13 cellular contexts compared by ENCODE assay signal in the genomic region with DNA sequence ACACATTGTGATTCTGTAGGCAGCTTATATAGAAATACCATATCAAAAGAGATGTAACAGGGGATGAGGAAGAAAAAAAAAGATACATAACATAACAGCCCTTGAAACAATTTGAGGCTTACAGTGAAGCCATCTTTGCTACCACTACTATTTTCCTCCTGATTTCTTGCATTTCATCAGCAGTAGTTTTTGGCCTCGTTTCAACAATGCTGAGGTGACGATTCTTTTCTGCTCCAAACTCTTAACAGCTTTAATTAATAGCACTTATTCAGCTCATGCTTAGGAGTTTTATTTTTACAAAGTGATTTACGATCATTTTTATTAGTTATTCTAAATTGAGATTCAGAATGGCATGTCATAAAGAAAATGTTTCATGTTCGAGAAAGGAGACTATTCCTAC.
DNase-seq lines count a peak whose midpoint lies in the region; ATAC-seq, FAIRE-seq and TF ChIP-seq lines count a peak whose summit lies in the region.
"Had no signal": no experiment of that assay in that cellular context is flagged by ENCODE, and none has a peak within 500 bp of the region (broad histone marks: within the 10 kb centered on the region; RNA-seq: fewer than 3 reads in every experiment).

No MANE protein-coding gene starts in this region.

- H3K9me3 Mint-ChIP-seq in astrocyte (ENCODE audit: unreplicated experiment), result no peaks in the 10 kb centered on the region
- no peaks in the 10 kb centered on the region for H3K9me3 Mint-ChIP-seq in activated CD4-positive, alpha-beta memory T cell treated with anti-CD3 and anti-CD28 coated beads for 36 hours
- H3K9me3 Mint-ChIP-seq: CD14-positive monocyte; CD8-positive, alpha-beta T cell had no signal

- no peak overlapping the region for H3K4me3 Mint-ChIP-seq in astrocyte (ENCODE audit: unreplicated experiment)
- no peak overlapping the region for H3K4me3 Mint-ChIP-seq in activated CD4-positive, alpha-beta memory T cell treated with anti-CD3 and anti-CD28 coated beads for 36 hours
- H3K4me3 Mint-ChIP-seq: CD14-positive monocyte; CD8-positive, alpha-beta T cell had no signal

- no peak overlapping the region for H2AFZ ChIP-seq in astrocyte (ENCODE audit: low read depth, low read length)

- H3K36me3 Mint-ChIP-seq in astrocyte (ENCODE audit: low read depth, unreplicated experiment), result no peaks in the 10 kb centered on the region
- no peaks in the 10 kb centered on the region for H3K36me3 Mint-ChIP-seq in activated CD4-positive, alpha-beta memory T cell treated with anti-CD3 and anti-CD28 coated beads for 36 hours
- H3K36me3 Mint-ChIP-seq: CD14-positive monocyte; CD8-positive, alpha-beta T cell had no signal

- CTCF ChIA-PET in HEK293 (lab: Yijun Ruan, JAX), result no interaction called here
- CTCF ChIA-PET in activated CD4-positive, alpha-beta memory T cell treated with anti-CD3 and anti-CD28 coated beads for 36 hours (lab: Charles Lee), result no interaction called here

- H3K4me1 ChIP-seq in HEK293 (ENCODE audit: control insufficient read depth, insufficient read depth, low read length), result no peaks in the 10 kb centered on the region
- no peaks in the 10 kb centered on the region for H3K4me1 ChIP-seq in astrocyte (ENCODE audit: insufficient read depth, low read length)
- H3K4me1 ChIP-seq in tibial nerve, result no peaks in the 10 kb centered on the region

- no peak for TF ChIP-seq CTCF in HEK293 (tag by site-specific recombination; IDR thresholded peaks at IDR 0.05)
- TF ChIP-seq CTCF in astrocyte (IDR thresholded peaks at IDR 0.05; ENCODE audit: insufficient read depth, low read depth, low read length), result no peak
- TF ChIP-seq CTCF in tibial nerve (IDR thresholded peaks at IDR 0.05), result no peak

- TF ChIP-seq POLR2A in tibial nerve (IDR thresholded peaks at IDR 0.05), result no peak

- no peak overlapping the region for H3K27ac Mint-ChIP-seq in astrocyte (ENCODE audit: unreplicated experiment)
- H3K27ac Mint-ChIP-seq in activated CD4-positive, alpha-beta memory T cell treated with anti-CD3 and anti-CD28 coated beads for 36 hours, result no peak overlapping the region
- H3K27ac Mint-ChIP-seq: CD14-positive monocyte; CD8-positive, alpha-beta T cell had no signal

- no peak overlapping the region for H3K4me3 ChIP-seq in HEK293 (ENCODE audit: low read depth, low read length)
- H3K4me3 ChIP-seq in astrocyte (ENCODE audit: insufficient read depth, low read depth, low read length), result no peak overlapping the region
- no peak overlapping the region for H3K4me3 ChIP-seq in tibial nerve

- intact Hi-C loops in activated CD4-positive, alpha-beta memory T cell treated with anti-CD3 and anti-CD28 coated beads for 36 hours (cut with micrococcal nuclease), result no loop called here

- no peak for TF ChIP-seq EP300 in tibial nerve (IDR thresholded peaks at IDR 0.05)

- peaks cover 2% of the 10 kb centered on the region for H3K27me3 Mint-ChIP-seq in astrocyte (ENCODE audit: low read depth, unreplicated experiment)
- peaks cover 5% of the 10 kb centered on the region for H3K27me3 Mint-ChIP-seq in activated CD4-positive, alpha-beta memory T cell treated with anti-CD3 and anti-CD28 coated beads for 36 hours

- peak; percentile 31 for DNase-seq in astrocyte (ENCODE audit: low read depth)
- peak; percentile 39 for DNase-seq in kidney glomerular epithelial cell (lab: John Stamatoyannopoulos, UW)
- no peak for DNase-seq in activated CD4-positive, alpha-beta memory T cell treated with anti-CD3 and anti-CD28 coated beads for 36 hours
- DNase-seq in tibial nerve (ENCODE audit: low spot score in 2 of 2), result no peak
- no peak for DNase-seq in NCI-H524 treated with DMSO at 0.1 percent for 48 hours (lab: John Stamatoyannopoulos, UW)
- DNase-seq: CD8-positive, alpha-beta T cell; COR-L47; DND-41; HCEC 1CT had no signal

- H3K79me2 ChIP-seq in astrocyte (ENCODE audit: insufficient read depth, low read length), result no peaks in the 10 kb centered on the region

- H3K9me3 ChIP-seq in HEK293 (ENCODE audit: control insufficient read depth, insufficient read depth, low read depth, low read length) (no peaks in the 10 kb centered on the region), astrocyte (ENCODE audit: insufficient read depth, low read depth, low read length) (no peaks in the 10 kb centered on the region), tibial nerve (no peaks in the 10 kb centered on the region)

- H3K9ac ChIP-seq in astrocyte (ENCODE audit: low read length), result no peak overlapping the region

- POLR2A ChIA-PET in HEK293 (lab: Yijun Ruan, JAX), result no interaction called here
- POLR2A ChIA-PET in activated CD4-positive, alpha-beta memory T cell treated with anti-CD3 and anti-CD28 coated beads for 36 hours (lab: Charles Lee), result no interaction called here

- H3K4me1 Mint-ChIP-seq in astrocyte (ENCODE audit: low read depth, unreplicated experiment), result no peaks in the 10 kb centered on the region
- H3K4me1 Mint-ChIP-seq in activated CD4-positive, alpha-beta memory T cell treated with anti-CD3 and anti-CD28 coated beads for 36 hours (ENCODE audit: low read depth), result no peaks in the 10 kb centered on the region
- H3K4me1 Mint-ChIP-seq: CD14-positive monocyte had no signal

- H3K27ac ChIP-seq in HEK293 (ENCODE audit: extremely low read depth, low read depth, low read length) (no peak overlapping the region), astrocyte (ENCODE audit: low read depth, low read length) (no peak overlapping the region), tibial nerve (no peak overlapping the region)

- H3K36me3 ChIP-seq in HEK293 (ENCODE audit: control insufficient read depth in 2 of 2, insufficient read depth in 1 of 2, low read length in 2 of 2) (no peaks in the 10 kb centered on the region), astrocyte (ENCODE audit: insufficient read depth, low read length) (no peaks in the 10 kb centered on the region), tibial nerve (no peaks in the 10 kb centered on the region)

- FAIRE-seq in astrocyte (lab: Jason Lieb, UNC), result no peak
- FAIRE-seq: D721Med had no signal

- no peaks in the 10 kb centered on the region for H3K27me3 ChIP-seq in astrocyte (ENCODE audit: insufficient read depth, low read length)
- H3K27me3 ChIP-seq in tibial nerve, result no peaks in the 10 kb centered on the region

- 43 to 51% methylated on average over 4 of the region's 4 CpGs for WGBS in tibial nerve, 2 donors

- H4K20me1 ChIP-seq in astrocyte (ENCODE audit: insufficient read depth, low read length), result no peaks in the 10 kb centered on the region

- H3K4me2 ChIP-seq in astrocyte (ENCODE audit: low read length), result no peak overlapping the region

- ATAC-seq in HG02798 (IDR thresholded peaks at IDR 0.05; ENCODE audit: poor library complexity, unreplicated experiment), result no peak
- ATAC-seq: CD8-positive, alpha-beta T cell had no signal

TF ChIP-seq in HEK293, 187 proteins besides CTCF, POLR2A, EP300 and RAD21:
- TF ChIP-seq ZBTB17 (tag by site-specific recombination; IDR thresholded peaks at IDR 0.05), result no peak
- 0 out of 2 replicates have a peak, but pooled peaks have one; percentile 17 for TF ChIP-seq PRDM6 (tag by site-specific recombination; IDR thresholded peaks at IDR 0.05)
- no peak for TF ChIP-seq ZNF184 (tag by site-specific recombination; IDR thresholded peaks at IDR 0.05)
TF ChIP-seq in HEK293: peak in this region for 1.

Comparison
In these comparisons a context has a peak if more than half of its experiments do, and no peak if none do; other contexts are left out.
1. DNase-seq: peak in astrocyte (single experiment) and kidney glomerular epithelial cell (single experiment); none in activated CD4-positive, alpha-beta memory T cell treated with anti-CD3 and anti-CD28 coated beads for 36 hours (single experiment), tibial nerve (0 of 2) and NCI-H524 treated with DMSO at 0.1 percent for 48 hours (single experiment).